In genomic region chr10:117374506-117375359, GRCh38 we compare ENCODE assay signal across 8 cellular contexts. TPM values are rescaled to one million over a fixed set of nuclear protein-coding genes. Genes with fewer than 3 reads are reported as not detected.
DNase-seq lines count a peak whose midpoint lies in the region; ATAC-seq, FAIRE-seq and TF ChIP-seq lines count a peak whose summit lies in the region.

No MANE protein-coding gene starts in this region.

- H2AFZ ChIP-seq in keratinocyte (ENCODE audit: control insufficient read depth, low read length): peak overlapping the region; percentile 58

- peaks cover 9% of the 10 kb centered on the region for H3K27me3 ChIP-seq in keratinocyte (ENCODE audit: control insufficient read depth, extremely low read depth, insufficient read depth, low read length)

- CTCF ChIA-PET in Calu3 (lab: Charles Lee): no interaction called here

- dilution Hi-C loops in keratinocyte (cut with MboI; ENCODE audit: extremely low pct_ligation_motif_present, low sequenced_read_pairs): no loop called here

- H3K27ac ChIP-seq in keratinocyte (ENCODE audit: control insufficient read depth, insufficient read depth, low read length) (peak overlapping the region; percentile 31), skin epidermis (peak overlapping the region; percentile 83 to 97 (median 92))

- peak overlapping the region; percentile 74 for H3K27ac Mint-ChIP-seq in Calu3 (ENCODE audit: unreplicated experiment)
- H3K27ac Mint-ChIP-seq in central memory CD8-positive, alpha-beta T cell (ENCODE audit: low read depth): peak overlapping the region; percentile 85

- peaks cover 5% of the 10 kb centered on the region for H3K4me1 Mint-ChIP-seq in Calu3 (ENCODE audit: low read depth, unreplicated experiment)
- peaks cover 31% of the 10 kb centered on the region for H3K4me1 Mint-ChIP-seq in central memory CD8-positive, alpha-beta T cell

- ATAC-seq in GM19395 (IDR thresholded peaks at IDR 0.05; ENCODE audit: unreplicated experiment): peak; percentile 44
- ATAC-seq in HG03354 (IDR thresholded peaks at IDR 0.05; ENCODE audit: poor library complexity, severe bottlenecking, unreplicated experiment): peak; percentile 40
- ATAC-seq in central memory CD8-positive, alpha-beta T cell (replicated peaks; ENCODE audit: extremely low read depth, poor library complexity, severe bottlenecking): peak; percentile 17

- peak overlapping the region; percentile 95 for H3K4me2 ChIP-seq in keratinocyte (ENCODE audit: control insufficient read depth, extremely low read depth, insufficient read depth, low read depth, low read length)

- no peaks in the 10 kb centered on the region for H3K9me3 Mint-ChIP-seq in Calu3 (ENCODE audit: low read depth, unreplicated experiment)
- no peaks in the 10 kb centered on the region for H3K9me3 Mint-ChIP-seq in central memory CD8-positive, alpha-beta T cell

- H3K36me3 Mint-ChIP-seq in Calu3 (ENCODE audit: insufficient read depth, unreplicated experiment): peaks cover 52% of the 10 kb centered on the region
- H3K36me3 Mint-ChIP-seq in central memory CD8-positive, alpha-beta T cell (ENCODE audit: insufficient read depth): peaks cover 16% of the 10 kb centered on the region

- H3K27me3 Mint-ChIP-seq in Calu3 (ENCODE audit: unreplicated experiment): peaks cover 12% of the 10 kb centered on the region
- H3K27me3 Mint-ChIP-seq in central memory CD8-positive, alpha-beta T cell: peaks cover 20% of the 10 kb centered on the region

- peak overlapping the region; percentile 90 for H3K9ac ChIP-seq in keratinocyte (ENCODE audit: control insufficient read depth, extremely low read depth, insufficient read depth, low read length)

- BruUV-seq in Calu3 (replicated peaks; lab: Mats Ljungman, UMichigan): no TSS peak

- H3K36me3 ChIP-seq in keratinocyte (ENCODE audit: control insufficient read depth in 2 of 2, extremely low read depth in 1 of 2, insufficient read depth in 2 of 2, low read length in 2 of 2): no peaks in the 10 kb centered on the region

- no peak for TF ChIP-seq CTCF in Calu3 (IDR thresholded peaks at IDR 0.05; ENCODE audit: unreplicated experiment)
- TF ChIP-seq CTCF in keratinocyte (optimal IDR thresholded peaks at IDR 0.05 in 1 of 3, IDR thresholded peaks at IDR 0.05 in 1 of 3, conservative IDR thresholded peaks at IDR 0.05 in 1 of 3; ENCODE audit: extremely low read depth in 1 of 3, insufficient read depth in 2 of 3, low read length in 3 of 3): no peak

- peak overlapping the region; percentile 92 for H3K4me3 Mint-ChIP-seq in Calu3 (ENCODE audit: low read depth, unreplicated experiment)
- peak overlapping the region; percentile 84 for H3K4me3 Mint-ChIP-seq in central memory CD8-positive, alpha-beta T cell

- no peak for FAIRE-seq in keratinocyte (lab: Jason Lieb, UNC)

- H4K20me1 ChIP-seq in keratinocyte (ENCODE audit: control insufficient read depth, extremely low read depth, insufficient read depth, low read length): peaks cover 12% of the 10 kb centered on the region

- H3K9me1 ChIP-seq in keratinocyte (ENCODE audit: control insufficient read depth, extremely low read depth, insufficient read depth, low read length): no peaks in the 10 kb centered on the region

- peaks cover 28% of the 10 kb centered on the region for H3K4me1 ChIP-seq in keratinocyte (ENCODE audit: control insufficient read depth, extremely low read depth, insufficient read depth, low read length)

- intact Hi-C loops in Calu3 (cut with micrococcal nuclease; ENCODE audit: unreplicated experiment): loop anchor here (5.0 kb wide), 1 partner anchor 37 kb away; no protein-coding TSS in a partner anchor

- H3K79me2 ChIP-seq in keratinocyte (ENCODE audit: control insufficient read depth, insufficient read depth, low read length): peaks cover 53% of the 10 kb centered on the region

- no peak for DNase-seq in Calu3
- DNase-seq in T-helper 2 cell: peak in 4 of 5 experiments; percentile 3 to 23 (median 14)
- DNase-seq in central memory CD8-positive, alpha-beta T cell (ENCODE audit: low spot score in 2 of 2): peak in 1 of 2 donors; percentile 14
- no peak for DNase-seq in keratinocyte (ENCODE audit: low read depth, low spot score)
- no peak for DNase-seq in hippocampal formation (lab: John Stamatoyannopoulos, UW)

- H3K4me3 ChIP-seq in keratinocyte (ENCODE audit: control insufficient read depth in 2 of 3, extremely low read depth in 1 of 3, insufficient read depth in 2 of 3, low read depth in 1 of 3, low read length in 3 of 3): peak overlapping the region; percentile 69 to 90 (median 84)
- H3K4me3 ChIP-seq in skin epidermis: peak overlapping the region; percentile 53 to 98 (median 89)

- no peaks in the 10 kb centered on the region for H3K9me3 ChIP-seq in keratinocyte (ENCODE audit: control insufficient read depth, low read depth, low read length)

RNA-seq across cellular contexts. Expression of gene PDZD8, which starts 0.5 kb away (rescaled TPM):
- 44.4 and 45.0 TPM in 2 replicates for total RNA-seq in Calu3 (2022)
- 17.6 to 30.7 TPM (median 24.3 TPM) in 3 replicates for polyA plus RNA-seq in keratinocyte
- 30.8 TPM for polyA plus RNA-seq in keratinocyte (2011; ENCODE audit: low read depth)
- 15.8 and 27.3 TPM in 2 replicates for polyA plus RNA-seq in keratinocyte (2011; cell fraction: cytosol; rRNA removed)
- 25.9 and 31.7 TPM in 2 replicates for polyA plus RNA-seq in keratinocyte (2011; cell fraction: nucleus; rRNA removed)
- polyA plus RNA-seq in keratinocyte (2012; ENCODE audit: low replicate concordance): 16.3 and 23.7 TPM in 2 replicates
- 19.2 to 106 TPM (median 63.8 TPM) in 3 replicates for polyA minus RNA-seq in keratinocyte
- polyA minus RNA-seq in keratinocyte (2011; cell fraction: cytosol; rRNA and poly(A)+ RNA removed): 34.1 TPM
- 60.1 and 141 TPM in 2 replicates for polyA minus RNA-seq in keratinocyte (2011; cell fraction: nucleus; rRNA and poly(A)+ RNA removed)

Comparison
In these comparisons a context has a peak if more than half of its experiments do, and no peak if none do; other contexts are left out.
1. DNase-seq: peak in T-helper 2 cell (4 of 5); none in Calu3 (single experiment), keratinocyte (single experiment) and hippocampal formation (0 of 2).
2. Peak in every context shown above with its lines, with median percentiles within 50 percentile points of each other: ATAC-seq.